ENCODE assay signal across 9 cellular contexts in the genomic region with DNA sequence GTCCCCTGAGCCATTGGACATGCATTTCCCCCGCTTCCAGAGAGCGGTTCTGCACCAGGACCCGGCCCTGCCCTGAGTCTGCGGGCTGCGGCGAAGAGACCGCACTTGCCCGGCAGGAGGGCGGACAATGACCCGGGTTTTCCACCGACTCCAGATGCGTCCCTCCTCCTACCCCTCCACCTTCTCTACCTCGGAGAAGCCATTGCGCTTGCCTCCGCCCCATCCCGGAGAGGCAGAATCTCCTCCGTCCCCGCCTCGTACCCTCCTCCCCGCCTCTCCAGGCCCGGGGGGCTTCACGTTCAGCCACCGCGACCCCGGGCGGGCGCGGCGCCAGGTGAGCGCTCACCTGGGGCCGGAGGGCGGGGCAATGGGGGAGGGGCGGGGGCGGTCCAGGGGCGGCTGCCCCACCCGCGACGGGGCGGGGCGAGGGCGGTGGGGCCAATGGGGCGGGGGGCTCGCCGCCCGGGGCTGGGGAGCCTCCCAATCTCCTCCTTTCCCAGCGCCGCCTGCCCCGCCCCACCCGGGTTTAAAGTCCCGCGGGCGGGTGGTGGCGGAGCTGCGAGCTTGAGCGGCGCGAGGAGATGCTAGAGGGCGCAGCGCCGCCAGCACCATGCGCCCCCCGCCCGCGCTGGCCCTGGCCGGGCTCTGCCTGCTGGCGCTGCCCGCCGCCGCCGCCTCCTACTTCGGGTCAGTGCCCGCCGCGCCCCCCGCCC. TPM values are rescaled to one million over a fixed set of nuclear protein-coding genes. Genes with fewer than 3 reads are reported as not detected.
DNase-seq lines count a peak whose midpoint lies in the region; ATAC-seq and TF ChIP-seq lines count a peak whose summit lies in the region.
"Had no signal": no experiment of that assay in that cellular context is flagged by ENCODE, and none has a peak within 500 bp of the region (broad histone marks: within the 10 kb centered on the region; RNA-seq: fewer than 3 reads in every experiment).

A gene with protein sequence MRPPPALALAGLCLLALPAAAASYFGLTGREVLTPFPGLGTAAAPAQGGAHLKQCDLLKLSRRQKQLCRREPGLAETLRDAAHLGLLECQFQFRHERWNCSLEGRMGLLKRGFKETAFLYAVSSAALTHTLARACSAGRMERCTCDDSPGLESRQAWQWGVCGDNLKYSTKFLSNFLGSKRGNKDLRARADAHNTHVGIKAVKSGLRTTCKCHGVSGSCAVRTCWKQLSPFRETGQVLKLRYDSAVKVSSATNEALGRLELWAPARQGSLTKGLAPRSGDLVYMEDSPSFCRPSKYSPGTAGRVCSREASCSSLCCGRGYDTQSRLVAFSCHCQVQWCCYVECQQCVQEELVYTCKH (plus strand): TSS at position 555 of the 713 bp plus-strand sequence. CDS start 56 bp downstream, at position 611.

- peaks cover 4% of the 10 kb centered on the region for H3K4me1 Mint-ChIP-seq in endodermal cell
- peaks cover 2 to 15% (median 13%) of the 10 kb centered on the region in 4 donors for H3K4me1 Mint-ChIP-seq in naive thymus-derived CD8-positive, alpha-beta T cell

- TF ChIP-seq CTCF in endodermal cell (conservative IDR thresholded peaks at IDR 0.05): peak; percentile 34

- ATAC-seq in naive thymus-derived CD8-positive, alpha-beta T cell: peak; percentile 67 to 76
- ATAC-seq in HG02588 (IDR thresholded peaks at IDR 0.05; ENCODE audit: unreplicated experiment): no peak

- no peaks in the 10 kb centered on the region for H3K9me3 ChIP-seq in endodermal cell (ENCODE audit: control insufficient read depth, low read length)

- H3K27ac Mint-ChIP-seq in endodermal cell: no peak within 1 kb of the TSS
- H3K27ac Mint-ChIP-seq in naive thymus-derived CD8-positive, alpha-beta T cell: no peak within 1 kb of the TSS

- H3K4me1 ChIP-seq in endodermal cell (ENCODE audit: control insufficient read depth, insufficient read depth, low read length): no peaks in the 10 kb centered on the region

- H3K9me3 Mint-ChIP-seq in endodermal cell: no peaks in the 10 kb centered on the region
- H3K9me3 Mint-ChIP-seq in naive thymus-derived CD8-positive, alpha-beta T cell: no peaks in the 10 kb centered on the region

- H3K9ac ChIP-seq in endodermal cell (ENCODE audit: extremely low read depth, low read length, poor library complexity, severe bottlenecking): peak within 1 kb of the TSS; percentile 25

- WGBS in endodermal cell (ENCODE audit: insufficient coverage in 1 of 2, insufficient read length in 1 of 2), 2 experiments: 0% methylated on average over 20 to 72 of the region's 75 CpGs

- no peaks in the 10 kb centered on the region for H3K36me3 ChIP-seq in endodermal cell (ENCODE audit: control insufficient read depth, insufficient read depth, low read length)

- H3K4me3 ChIP-seq in endodermal cell (ENCODE audit: low read length): peak within 1 kb of the TSS; percentile 73

- H3K36me3 Mint-ChIP-seq in endodermal cell (ENCODE audit: low read depth): no peaks in the 10 kb centered on the region
- peaks cover 0 to 2% (median 0%) of the 10 kb centered on the region in 3 donors for H3K36me3 Mint-ChIP-seq in naive thymus-derived CD8-positive, alpha-beta T cell

- POLR2A ChIA-PET in naive thymus-derived CD8-positive, alpha-beta T cell (lab: Charles Lee): no interaction called here

- peaks cover 70% of the 10 kb centered on the region for H3K27me3 ChIP-seq in endodermal cell (ENCODE audit: control insufficient read depth, insufficient read depth, low read length, poor library complexity, severe bottlenecking)

- peak; percentile 68 for DNase-seq in NCI-H1436 (lab: John Stamatoyannopoulos, UW)
- no peak for DNase-seq in NCI-H1436 treated with DMSO at 0.1 percent for 48 hours (lab: John Stamatoyannopoulos, UW)
- DNase-seq in NCI-H526 treated with DMSO at 0.1 percent for 48 hours (lab: John Stamatoyannopoulos, UW): peak; percentile 41
- DNase-seq in endodermal cell: peak; percentile 95
- peak in 6 of 10 donors; percentile 4 to 58 (median 19) for DNase-seq in naive thymus-derived CD8-positive, alpha-beta T cell
- no peak for DNase-seq in EL
- DNase-seq in Ammon's horn (ENCODE audit: low spot score): no peak

- H3K27me3 Mint-ChIP-seq in endodermal cell (ENCODE audit: insufficient read depth): peaks cover 88% of the 10 kb centered on the region
- peaks cover 43 to 92% (median 68%) of the 10 kb centered on the region in 5 donors for H3K27me3 Mint-ChIP-seq in naive thymus-derived CD8-positive, alpha-beta T cell

- no peak within 1 kb of the TSS for H3K27ac ChIP-seq in endodermal cell (ENCODE audit: low read depth, low read length)

- H3K4me3 Mint-ChIP-seq in endodermal cell: peak within 1 kb of the TSS; percentile 64
- peak within 1 kb of the TSS; percentile 32 to 79 (median 70) for H3K4me3 Mint-ChIP-seq in naive thymus-derived CD8-positive, alpha-beta T cell

RNA-seq across cellular contexts. Expression of the gene that starts here (rescaled TPM):
- total RNA-seq in endodermal cell: under 1 TPM in 1 of 2 donors, not detected in 1; 0.33 TPM
- polyA plus RNA-seq in endodermal cell (2013, experiment 1 of 2): 2.4 TPM
- 2.1 TPM for polyA plus RNA-seq in endodermal cell (2013, experiment 2 of 2)
- not detected for total RNA-seq in naive thymus-derived CD8-positive, alpha-beta T cell
- polyA plus RNA-seq in naive thymus-derived CD8-positive, alpha-beta T cell: not detected
- total RNA-seq: RPMI7951 had no signal

Comparison
In these comparisons a context has a peak if more than half of its experiments do, and no peak if none do; other contexts are left out.
1. DNase-seq: peak in NCI-H1436 (single experiment), NCI-H526 treated with DMSO at 0.1 percent for 48 hours (single experiment) and endodermal cell (single experiment); none in NCI-H1436 treated with DMSO at 0.1 percent for 48 hours (single experiment), EL (single experiment) and Ammon's horn (single experiment).
2. Peak in DNase-seq and ATAC-seq in naive thymus-derived CD8-positive, alpha-beta T cell; RNA of the gene not detected or under 1 TPM.